In the genomic region with DNA sequence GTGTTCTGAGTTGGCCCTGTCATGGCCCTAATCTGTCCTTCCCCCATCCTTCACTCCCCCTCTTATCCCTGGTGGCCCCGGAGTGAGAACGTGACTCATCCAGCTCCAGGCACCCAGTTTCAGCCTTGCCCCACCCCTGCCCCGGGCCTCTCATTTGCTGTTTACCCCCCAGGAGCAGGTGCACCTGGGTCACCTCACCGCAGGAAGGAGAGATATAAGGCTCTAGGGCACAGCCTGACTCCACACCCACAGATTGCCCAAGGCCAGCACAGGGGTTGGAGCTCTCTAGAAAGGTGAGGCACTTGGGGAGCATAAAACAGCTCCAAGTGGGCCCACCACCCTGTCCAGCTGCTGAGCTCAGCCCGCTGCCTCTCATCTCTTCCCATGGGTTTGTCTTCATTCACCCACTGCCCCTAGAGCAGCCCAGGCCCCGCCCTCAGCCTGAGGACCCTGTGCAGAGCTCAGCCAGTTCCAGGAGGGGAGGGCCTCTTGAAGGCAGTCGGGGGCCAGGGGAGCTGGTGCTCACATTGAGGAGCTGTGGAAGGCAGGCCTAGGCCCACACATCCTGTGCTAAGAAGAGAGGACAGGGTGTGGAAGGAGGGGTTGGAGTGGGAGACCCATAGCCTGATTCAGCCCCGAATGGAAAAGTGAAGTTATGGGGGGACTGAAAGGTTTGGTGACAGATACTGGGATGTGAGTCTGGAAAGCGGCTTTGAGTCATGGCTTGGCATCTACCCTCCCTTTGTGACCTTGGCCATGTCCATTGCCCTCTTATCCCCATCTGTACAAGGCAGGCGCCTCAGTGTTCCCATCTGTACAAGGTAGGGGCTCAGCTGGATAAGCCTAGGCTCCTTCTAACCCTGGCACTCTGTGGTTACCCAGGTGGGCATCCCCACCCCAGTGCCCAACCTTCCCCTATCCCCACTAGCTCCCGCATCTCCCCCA, we compare ENCODE assay signal across 10 cellular contexts. TPM values are rescaled to one million over a fixed set of nuclear protein-coding genes. Genes with fewer than 3 reads are reported as not detected.
DNase-seq lines count a peak whose midpoint lies in the region; ATAC-seq, FAIRE-seq and TF ChIP-seq lines count a peak whose summit lies in the region.
"Had no signal": no experiment of that assay in that cellular context is flagged by ENCODE, and none has a peak within 500 bp of the region (broad histone marks: within the 10 kb centered on the region; RNA-seq: fewer than 3 reads in every experiment).

No MANE protein-coding gene starts in this region.

- H3K4me1 ChIP-seq in kidney (ENCODE audit: control insufficient read depth in 1 of 2, insufficient read depth in 1 of 2, low read depth in 1 of 2, low read length in 2 of 2) (peaks cover 22 to 30% of the 10 kb centered on the region in 2 donors), thyroid gland (peaks cover 18 to 38% of the 10 kb centered on the region in 2 donors)

- H3K27ac ChIP-seq in kidney (ENCODE audit: low read depth in 2 of 2, low read length in 2 of 2) (peak overlapping the region; percentile 89 to 93), thyroid gland (peak overlapping the region; percentile 89 to 95 (median 90))
- H3K27ac ChIP-seq: neutrophil had no signal

- no peak for TF ChIP-seq POLR2A in thyroid gland (IDR thresholded peaks at IDR 0.05)

- CTCF ChIA-PET in activated CD4-positive, alpha-beta memory T cell treated with anti-CD3 and anti-CD28 coated beads for 36 hours (lab: Charles Lee): interaction anchor here (0.9 to 1.1 kb wide), 2 partner anchors 29 to 211 kb away, joined by 3 read pairs; no protein-coding TSS in a partner anchor

- no peak overlapping the region for H3K27ac Mint-ChIP-seq in activated CD4-positive, alpha-beta memory T cell treated with anti-CD3 and anti-CD28 coated beads for 36 hours

- H3K36me3 Mint-ChIP-seq in activated CD4-positive, alpha-beta memory T cell treated with anti-CD3 and anti-CD28 coated beads for 36 hours: no peaks in the 10 kb centered on the region

- no peaks in the 10 kb centered on the region for H3K9me3 Mint-ChIP-seq in activated CD4-positive, alpha-beta memory T cell treated with anti-CD3 and anti-CD28 coated beads for 36 hours

- no peak for TF ChIP-seq CTCF in kidney (IDR thresholded peaks at IDR 0.05; ENCODE audit: borderline replicate concordance, extremely low read depth, insufficient read depth)
- TF ChIP-seq CTCF in thyroid gland (IDR thresholded peaks at IDR 0.05): no peak

- intact Hi-C loops in kidney (cut with DNase I) (no loop called here), thyroid gland (cut with DNase I) (no loop called here)
- intact Hi-C loops in activated CD4-positive, alpha-beta memory T cell treated with anti-CD3 and anti-CD28 coated beads for 36 hours (cut with micrococcal nuclease): no loop called here

- H3K9ac ChIP-seq in kidney (ENCODE audit: low read length in 2 of 2): peak overlapping the region in 1 of 2 donors; percentile 44

- POLR2A ChIA-PET in activated CD4-positive, alpha-beta memory T cell treated with anti-CD3 and anti-CD28 coated beads for 36 hours (lab: Charles Lee): no interaction called here

- 68 to 73% methylated on average over 9 to 11 of the region's 11 CpGs for WGBS in thyroid gland, 2 donors

- no peaks in the 10 kb centered on the region for H3K4me1 Mint-ChIP-seq in activated CD4-positive, alpha-beta memory T cell treated with anti-CD3 and anti-CD28 coated beads for 36 hours (ENCODE audit: low read depth)

- DNase-seq in NCI-H2081 (lab: John Stamatoyannopoulos, UW) (peak; percentile 48 to 76), NCI-H2081 treated with DMSO at 0.1 percent for 48 hours (lab: John Stamatoyannopoulos, UW) (no peak), RCC 7860 (ENCODE audit: low spot score) (peak; percentile 16), kidney (peak; percentile 88), thyroid gland (peak; percentile 46 to 58), foreskin melanocyte (no peak)
- no peak for DNase-seq in activated CD4-positive, alpha-beta memory T cell treated with anti-CD3 and anti-CD28 coated beads for 36 hours
- DNase-seq: activated CD4-positive, alpha-beta T cell treated with anti-CD3 and anti-CD28 coated beads, Interleukin-2, amount 50 U/mL, for 1 hour had no signal

- FAIRE-seq in RCC 7860 (lab: Jason Lieb, UNC) (no peak), kidney (lab: Jason Lieb, UNC) (no peak)

- peaks cover 2% of the 10 kb centered on the region for H3K27me3 Mint-ChIP-seq in activated CD4-positive, alpha-beta memory T cell treated with anti-CD3 and anti-CD28 coated beads for 36 hours

- H3K36me3 ChIP-seq in kidney (ENCODE audit: control insufficient read depth in 1 of 2, insufficient read depth in 2 of 2, low read length in 2 of 2): no peaks in the 10 kb centered on the region
- H3K36me3 ChIP-seq in thyroid gland: no peaks in the 10 kb centered on the region
- H3K36me3 ChIP-seq: neutrophil had no signal

- H3K9me3 ChIP-seq in kidney (ENCODE audit: control insufficient read depth in 1 of 2, low read length in 2 of 2) (no peaks in the 10 kb centered on the region), thyroid gland (no peaks in the 10 kb centered on the region)
- H3K9me3 ChIP-seq: neutrophil had no signal

- no peak overlapping the region for H3K4me3 Mint-ChIP-seq in activated CD4-positive, alpha-beta memory T cell treated with anti-CD3 and anti-CD28 coated beads for 36 hours

- H3K27me3 ChIP-seq in thyroid gland: no peaks in the 10 kb centered on the region
- H3K27me3 ChIP-seq: neutrophil had no signal

- H3K4me3 ChIP-seq in kidney (ENCODE audit: low read length in 2 of 2) (no peak overlapping the region), thyroid gland (replicated peaks in 1 of 3) (no peak overlapping the region)

- ATAC-seq in GM21390 (IDR thresholded peaks at IDR 0.05; ENCODE audit: unreplicated experiment): no peak

RNA-seq across cellular contexts. Expression of a gene that starts 16.1 kb away (rescaled TPM):
- total RNA-seq in kidney (0.13 TPM), thyroid gland (under 1 TPM in 2 of 4 donors, not detected in 2; 0.22 to 0.34 TPM)
- not detected for polyA plus RNA-seq in kidney (ENCODE audit: insufficient read depth, low read depth, low replicate concordance)
- total RNA-seq in activated CD4-positive, alpha-beta memory T cell treated with anti-CD3 and anti-CD28 coated beads for 36 hours: not detected

RNA-seq across cellular contexts. Expression of a gene that starts 37.9 kb away (rescaled TPM):
- 72.2 TPM for total RNA-seq in kidney
- 60.8 TPM for polyA plus RNA-seq in kidney (ENCODE audit: insufficient read depth, low read depth, low replicate concordance)
- total RNA-seq in thyroid gland: 10 to 100 TPM; 31.2 to 38.6 (median 35.0) TPM
- total RNA-seq in activated CD4-positive, alpha-beta memory T cell treated with anti-CD3 and anti-CD28 coated beads for 36 hours: 10 to 100 TPM; 38.2 to 40.4 TPM

RNA-seq across cellular contexts. Expression of a gene that starts 53.8 kb away (rescaled TPM):
- total RNA-seq in kidney: 5.5 TPM
- 3.5 TPM for polyA plus RNA-seq in kidney (ENCODE audit: insufficient read depth, low read depth, low replicate concordance)
- total RNA-seq in thyroid gland: 1 to 10 TPM; 1.3 to 4.3 (median 2.1) TPM
- total RNA-seq in activated CD4-positive, alpha-beta memory T cell treated with anti-CD3 and anti-CD28 coated beads for 36 hours: 100 to 1,000 TPM; 197 to 199 TPM

Comparison
In these comparisons a context has a peak if more than half of its experiments do, and no peak if none do; other contexts are left out.
1. DNase-seq: peak in NCI-H2081 (2 of 2), RCC 7860 (single experiment), kidney (single experiment) and thyroid gland (2 of 2); none in NCI-H2081 treated with DMSO at 0.1 percent for 48 hours (single experiment), foreskin melanocyte (single experiment) and activated CD4-positive, alpha-beta memory T cell treated with anti-CD3 and anti-CD28 coated beads for 36 hours (single experiment).
2. RNA of a gene that starts 53.8 kb away (total RNA-seq): 197 to 199 TPM in activated CD4-positive, alpha-beta memory T cell treated with anti-CD3 and anti-CD28 coated beads for 36 hours; 5.5 TPM in kidney (single experiment) and 1.3 to 4.3 TPM in thyroid gland; every median in the first group is over 10 times any median in the second.